Comparison of ENCODE assay signal across 19 cellular contexts in the genomic region with DNA sequence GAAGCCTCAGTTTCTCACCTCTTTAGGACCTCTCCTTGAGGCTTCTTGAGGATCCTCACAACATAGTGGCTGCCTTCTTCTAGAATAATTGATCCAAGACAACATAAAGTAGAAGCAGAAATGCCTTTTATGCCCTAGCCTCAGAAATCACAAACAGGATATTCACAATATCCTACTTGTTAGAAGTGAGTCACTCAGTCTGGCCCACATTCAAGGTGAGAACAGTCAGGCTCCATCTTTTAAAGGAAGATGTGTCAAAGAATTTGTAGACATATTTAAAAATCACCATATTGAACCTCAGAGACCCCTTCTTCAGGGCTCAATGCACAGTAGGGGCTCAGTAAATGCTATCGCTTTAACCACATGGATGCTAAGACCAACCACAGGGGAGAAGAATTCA.
A peak's percentile ranks its signal among the peaks of the same experiment; 100 is the strongest.
DNase-seq lines count a peak whose midpoint lies in the region; ATAC-seq and TF ChIP-seq lines count a peak whose summit lies in the region.
"Had no signal": no experiment of that assay in that cellular context is flagged by ENCODE, and none has a peak within 500 bp of the region (broad histone marks: within the 10 kb centered on the region; RNA-seq: fewer than 3 reads in every experiment).

No MANE protein-coding gene starts in this region.

- no peak overlapping the region for H3K4me3 Mint-ChIP-seq in stimulated activated naive CD8-positive, alpha-beta T cell treated with anti-CD3 and anti-CD28 coated beads, Interleukin-15, Interleukin-2, amounts not matched to agents 100 ng/mL and 50 ng/mL, for 24 hours
- H3K4me3 Mint-ChIP-seq: B cell, CD14-positive monocyte had no signal

- H3K27me3 Mint-ChIP-seq in stimulated activated naive CD8-positive, alpha-beta T cell treated with anti-CD3 and anti-CD28 coated beads, Interleukin-15, Interleukin-2, amounts not matched to agents 100 ng/mL and 50 ng/mL, for 24 hours = no peaks in the 10 kb centered on the region
- H3K27me3 Mint-ChIP-seq: B cell had no signal

- no peaks in the 10 kb centered on the region for H3K9me3 Mint-ChIP-seq in stimulated activated naive CD8-positive, alpha-beta T cell treated with anti-CD3 and anti-CD28 coated beads, Interleukin-15, Interleukin-2, amounts not matched to agents 100 ng/mL and 50 ng/mL, for 24 hours

- no peak for ATAC-seq in stimulated activated naive CD8-positive, alpha-beta T cell treated with anti-CD3 and anti-CD28 coated beads, Interleukin-15, Interleukin-2, amounts not matched to agents 100 U/mL and 50 U/mL, for 24 hours
- ATAC-seq in GM19463 (IDR thresholded peaks at IDR 0.05; ENCODE audit: unreplicated experiment) = no peak
- ATAC-seq: A549, Right ventricle myocardium inferior had no signal

- no peaks in the 10 kb centered on the region for H3K4me1 Mint-ChIP-seq in stimulated activated naive CD8-positive, alpha-beta T cell treated with anti-CD3 and anti-CD28 coated beads, Interleukin-15, Interleukin-2, amounts not matched to agents 100 ng/mL and 50 ng/mL, for 24 hours (ENCODE audit: low read depth)
- H3K4me1 Mint-ChIP-seq: B cell, CD14-positive monocyte had no signal

- TF ChIP-seq CTCF in foreskin fibroblast (IDR thresholded peaks at IDR 0.05; ENCODE audit: low read depth, low read length) = no peak

- no peak for DNase-seq in stimulated activated naive CD8-positive, alpha-beta T cell treated with anti-CD3 and anti-CD28 coated beads, Interleukin-15, Interleukin-2, amounts not matched to agents 100 U/mL and 50 U/mL, for 24 hours
- no peak for DNase-seq in caudate nucleus (lab: John Stamatoyannopoulos, UW)
- DNase-seq in foreskin fibroblast = peak; percentile 14 to 41
- DNase-seq in erythroblast (lab: John Stamatoyannopoulos, UW) = no peak
- no peak for DNase-seq in NCI-H187 (lab: John Stamatoyannopoulos, UW)
- no peak for DNase-seq in NCI-H1930 (lab: John Stamatoyannopoulos, UW)
- DNase-seq: IMR-90, NCI-H1105, NCI-H2081 treated with DMSO at 0.1 percent for 48 hours, NCI-H2171 treated with DMSO at 0.1 percent for 48 hours, NCI-H524 treated with DMSO at 0.1 percent for 48 hours, NCI-H82 had no signal

- H3K27ac Mint-ChIP-seq in stimulated activated naive CD8-positive, alpha-beta T cell treated with anti-CD3 and anti-CD28 coated beads, Interleukin-15, Interleukin-2, amounts not matched to agents 100 ng/mL and 50 ng/mL, for 24 hours = peak overlapping the region; percentile 61
- H3K27ac Mint-ChIP-seq: B cell had no signal

- no peak for TF ChIP-seq POLR2A in erythroblast (IDR thresholded peaks at IDR 0.05; ENCODE audit: low read length)

- peak overlapping the region; percentile 37 for H3K27ac ChIP-seq in caudate nucleus (ENCODE audit: low read depth, low read length)
- H3K27ac ChIP-seq: A549, KMS-11 had no signal

- H3K36me3 Mint-ChIP-seq in stimulated activated naive CD8-positive, alpha-beta T cell treated with anti-CD3 and anti-CD28 coated beads, Interleukin-15, Interleukin-2, amounts not matched to agents 100 ng/mL and 50 ng/mL, for 24 hours (ENCODE audit: low read depth) = peaks cover 87% of the 10 kb centered on the region

- H3K4me3 ChIP-seq in foreskin fibroblast (ENCODE audit: low read depth in 1 of 2, low read length in 2 of 2) = no peak overlapping the region
- H3K4me3 ChIP-seq: A549 had no signal

Comparison
In these comparisons a context has a peak if more than half of its experiments do, and no peak if none do; other contexts are left out.
1. DNase-seq: peak in foreskin fibroblast (2 of 2); none in stimulated activated naive CD8-positive, alpha-beta T cell treated with anti-CD3 and anti-CD28 coated beads, Interleukin-15, Interleukin-2, amounts not matched to agents 100 U/mL and 50 U/mL, for 24 hours (single experiment), caudate nucleus (0 of 61), erythroblast (0 of 2), NCI-H187 (0 of 2) and NCI-H1930 (0 of 2).